In the genomic region with DNA sequence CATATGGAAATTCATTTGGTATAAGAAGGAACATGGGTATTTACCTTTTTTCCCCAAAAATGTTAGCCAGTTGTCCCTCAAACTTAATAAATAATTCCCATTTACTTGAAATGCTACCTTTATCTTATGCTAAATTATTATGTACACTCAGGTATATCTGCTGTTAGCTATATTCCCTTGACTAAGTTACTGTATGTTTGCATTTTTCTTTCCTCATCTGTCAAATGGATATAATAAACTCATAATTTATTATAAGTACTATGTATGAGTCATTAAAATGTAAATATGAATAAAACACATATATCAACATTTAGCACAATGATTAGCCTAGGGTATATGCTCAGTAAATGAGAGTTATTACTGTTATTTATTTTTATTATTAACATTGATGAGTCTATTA, we compare ENCODE assay signal across 27 cellular contexts.
"Had no signal": no experiment of that assay in that cellular context is flagged by ENCODE, and none has a peak within 500 bp of the region (broad histone marks: within the 10 kb centered on the region; RNA-seq: fewer than 3 reads in every experiment).

No MANE protein-coding gene starts in this region.

- H3K27me3 ChIP-seq: left lung, ovary, spleen, suprapubic skin, tibial artery, upper lobe of right lung had no signal

- H3K4me1 ChIP-seq: left lung, prostate gland, spleen, suprapubic skin, tibial artery, upper lobe of right lung had no signal

- H3K9me3 ChIP-seq: left lung, mucosa of descending colon, ovary, prostate gland, spleen, suprapubic skin, thoracic aorta, tibial artery, upper lobe of right lung had no signal

- H3K36me3 ChIP-seq: left lung, ovary, prostate gland, spleen, suprapubic skin, thoracic aorta, tibial artery, upper lobe of right lung had no signal

- DNase-seq: hypothalamus; immature natural killer cell; kidney; left colon; mesendoderm; mucosa of descending colon; naive thymus-derived CD4-positive, alpha-beta T cell; ovary; retina; right cardiac atrium; spleen; stimulated activated CD4-positive, alpha-beta T cell treated with anti-CD3 and anti-CD28 coated beads, Interleukin-4, amount 100 ng/mL, for 24 hours; stimulated activated naive CD4-positive, alpha-beta T cell; tibial artery; trophoblast cell; upper lobe of right lung had no signal

- FAIRE-seq: islet of Langerhans, kidney, urothelium cell line had no signal

- ATAC-seq: left colon; left lung; mucosa of descending colon; naive thymus-derived CD4-positive, alpha-beta T cell; natural killer cell treated with Interleukin-12 subunit alpha and Interleukin-12 subunit beta and Interleukin-15 and Interleukin-18, amount 100 ng/mL, for 72 hours; right cardiac atrium; sciatic nerve; stimulated activated effector memory CD8-positive, alpha-beta T cell treated with anti-CD3 and anti-CD28 coated beads, Interleukin-12 subunit alpha, Interleukin-12 subunit beta, amount 100 ng/mL, for 72 hours; upper lobe of right lung had no signal

- H3K4me3 ChIP-seq: left lung, lung, mucosa of descending colon, ovary, prostate gland, skin epidermis, spleen, suprapubic skin, thoracic aorta, tibial artery, upper lobe of right lung had no signal

- H3K27ac ChIP-seq: left lung, ovary, prostate gland, skin epidermis, spleen, suprapubic skin, thoracic aorta, tibial artery, upper lobe of right lung had no signal
